In genomic region chr12:54596526-54596946, GRCh38 we compare ENCODE assay signal across 7 cellular contexts. TPM values are rescaled to one million over a fixed set of nuclear protein-coding genes. Genes with fewer than 3 reads are reported as not detected.
A peak's percentile ranks its signal among the peaks of the same experiment; 100 is the strongest.
DNase-seq lines count a peak whose midpoint lies in the region; ATAC-seq and TF ChIP-seq lines count a peak whose summit lies in the region.

No MANE protein-coding gene starts in this region.

- DNase-seq in GM12865 (ENCODE audit: low read depth) (peak; percentile 59), MV-4-11 (lab: John Stamatoyannopoulos, UW) (peak; percentile 41), kidney epithelial cell (ENCODE audit: low read depth) (no peak)
- peak; percentile 28 for DNase-seq in central memory CD4-positive, alpha-beta T cell
- DNase-seq in stimulated activated CD4-positive, alpha-beta T cell treated with anti-CD3 and anti-CD28 coated beads, Interleukin-4, amount 100 ng/mL, for 1 hour: peak; percentile 58

- peak; percentile 90 for TF ChIP-seq CTCF in GM12865 (IDR thresholded peaks at IDR 0.05; ENCODE audit: insufficient read depth, low read depth, low read length, missing control alignments)
- peak; percentile 80 for TF ChIP-seq CTCF in WI38 (IDR thresholded peaks at IDR 0.05; ENCODE audit: low read depth, low read length)
- TF ChIP-seq CTCF in kidney epithelial cell (IDR thresholded peaks at IDR 0.05; ENCODE audit: insufficient read depth, low read length, poor library complexity, severe bottlenecking): peak; percentile 88

- no peaks in the 10 kb centered on the region for H3K27me3 ChIP-seq in kidney epithelial cell (ENCODE audit: control insufficient read depth, insufficient read depth, low read length)

- H3K36me3 ChIP-seq in kidney epithelial cell (ENCODE audit: control insufficient read depth, insufficient read depth, low read length): no peaks in the 10 kb centered on the region

- no peak for ATAC-seq in GM18520 (IDR thresholded peaks at IDR 0.05; ENCODE audit: unreplicated experiment)

- H3K4me3 ChIP-seq in GM12865 (ENCODE audit: low read depth, low read length) (no peak overlapping the region), WI38 (ENCODE audit: low read depth, low read length) (no peak overlapping the region), kidney epithelial cell (ENCODE audit: low read depth, low read length) (no peak overlapping the region)

RNA-seq across cellular contexts. Expression of gene PPP1R1A, which starts 8.1 kb away (rescaled TPM):
- total RNA-seq in kidney epithelial cell: 2.4 and 3.4 TPM in 2 replicates

RNA-seq across cellular contexts. Expression of gene LACRT, which starts 38.2 kb away (rescaled TPM):
- total RNA-seq in kidney epithelial cell: not detected in 2 replicates

RNA-seq across cellular contexts. Expression of gene PDE1B, which starts 47.1 kb away (rescaled TPM):
- 0.75 and 1.8 TPM in 2 replicates for total RNA-seq in kidney epithelial cell

RNA-seq across cellular contexts. Expression of gene DCD, which starts 51.6 kb away (rescaled TPM):
- not detected in 2 replicates for total RNA-seq in kidney epithelial cell
